10 cellular contexts compared by ENCODE assay signal in genomic region chr1:215657016-215657415, GRCh38.
"Had no signal": no experiment of that assay in that cellular context is flagged by ENCODE, and none has a peak within 500 bp of the region (broad histone marks: within the 10 kb centered on the region; RNA-seq: fewer than 3 reads in every experiment).

No MANE protein-coding gene starts in this region.

- H2AFZ ChIP-seq: GM23248 had no signal

- H3K4me3 ChIP-seq: GM23248, HAP-1 had no signal

- H3K27ac ChIP-seq: GM23248, HL-60, KMS-11 had no signal

- DNase-seq: GM23248, GOT3, H7, HFFc6, KBM-7 had no signal

- ATAC-seq: HCT116, HepG2 had no signal

- H3K36me3 ChIP-seq: HAP-1 had no signal

- H3K9ac ChIP-seq: GM23248, KMS-11 had no signal

- H3K9me3 ChIP-seq: HAP-1 had no signal

- FAIRE-seq: HepG2 had no signal

- H3K4me2 ChIP-seq: KMS-11 had no signal
